In genomic region chr7:2066251-2066919, GRCh38 we compare ENCODE assay signal across 13 cellular contexts.
A peak's percentile ranks its signal among the peaks of the same experiment; 100 is the strongest.
DNase-seq lines count a peak whose midpoint lies in the region; ATAC-seq and TF ChIP-seq lines count a peak whose summit lies in the region.
"Had no signal": no experiment of that assay in that cellular context is flagged by ENCODE, and none has a peak within 500 bp of the region (broad histone marks: within the 10 kb centered on the region; RNA-seq: fewer than 3 reads in every experiment).

No MANE protein-coding gene starts in this region.

- no peaks in the 10 kb centered on the region for H3K27me3 ChIP-seq in CD8-positive, alpha-beta T cell (ENCODE audit: insufficient read depth, low read length)
- H3K27me3 ChIP-seq: body of pancreas, vagina had no signal

- H3K27me3 Mint-ChIP-seq in CD8-positive, alpha-beta T cell (ENCODE audit: low read depth): no peaks in the 10 kb centered on the region
- no peaks in the 10 kb centered on the region for H3K27me3 Mint-ChIP-seq in T-helper 1 cell treated with Interleukin-12 subunit alpha and Interleukin-12 subunit beta and Interleukin-4 antibody, amounts not matched to agents 30 μg/mL and 1 μg/mL, for 36 hours (ENCODE audit: low read depth)
- H3K27me3 Mint-ChIP-seq in activated T-helper 1 cell treated with anti-CD3 and anti-CD28 coated beads, Interleukin-12 subunit alpha, Interleukin-12 subunit beta, Interleukin-2, Interleukin-4 antibody, amounts not matched to agents 30 ng/mL and 10 ng/mL and 1 ng/mL, durations not matched to agents 14 hours and 24 hours and 36 hours (ENCODE audit: insufficient read depth): no peaks in the 10 kb centered on the region
- H3K27me3 Mint-ChIP-seq in nephron progenitor cell (ENCODE audit: low read depth, poor library complexity): no peaks in the 10 kb centered on the region

- no peaks in the 10 kb centered on the region for H3K36me3 ChIP-seq in CD8-positive, alpha-beta T cell (ENCODE audit: insufficient read depth, low read length)
- H3K36me3 ChIP-seq: prostate gland, vagina had no signal

- TF ChIP-seq CTCF in CD8-positive, alpha-beta T cell (IDR thresholded peaks at IDR 0.05): no peak
- no peak for TF ChIP-seq CTCF in nephron progenitor cell (IDR thresholded peaks at IDR 0.05)

- peak overlapping the region; percentile 50 for H3K4me3 ChIP-seq in CD8-positive, alpha-beta T cell (ENCODE audit: low read depth, low read length)
- H3K4me3 ChIP-seq: body of pancreas, lower lobe of right lung, prostate gland, vagina had no signal

- peak overlapping the region; percentile 78 for H3K4me3 Mint-ChIP-seq in CD8-positive, alpha-beta T cell
- no peak overlapping the region for H3K4me3 Mint-ChIP-seq in T-helper 1 cell treated with Interleukin-12 subunit alpha and Interleukin-12 subunit beta and Interleukin-4 antibody, amounts not matched to agents 30 μg/mL and 1 μg/mL, for 36 hours
- no peak overlapping the region for H3K4me3 Mint-ChIP-seq in activated T-helper 1 cell treated with anti-CD3 and anti-CD28 coated beads, Interleukin-12 subunit alpha, Interleukin-12 subunit beta, Interleukin-2, Interleukin-4 antibody, amounts not matched to agents 30 ng/mL and 10 ng/mL and 1 ng/mL, durations not matched to agents 14 hours and 24 hours and 36 hours
- no peak overlapping the region for H3K4me3 Mint-ChIP-seq in nephron progenitor cell

- H3K27ac Mint-ChIP-seq in CD8-positive, alpha-beta T cell: peak overlapping the region; percentile 93
- peak overlapping the region; percentile 34 for H3K27ac Mint-ChIP-seq in T-helper 1 cell treated with Interleukin-12 subunit alpha and Interleukin-12 subunit beta and Interleukin-4 antibody, amounts not matched to agents 30 μg/mL and 1 μg/mL, for 36 hours
- peak overlapping the region; percentile 38 for H3K27ac Mint-ChIP-seq in activated T-helper 1 cell treated with anti-CD3 and anti-CD28 coated beads, Interleukin-12 subunit alpha, Interleukin-12 subunit beta, Interleukin-2, Interleukin-4 antibody, amounts not matched to agents 30 ng/mL and 10 ng/mL and 1 ng/mL, durations not matched to agents 14 hours and 24 hours and 36 hours
- peak overlapping the region; percentile 85 for H3K27ac Mint-ChIP-seq in nephron progenitor cell

- H3K4me1 ChIP-seq in CD8-positive, alpha-beta T cell (ENCODE audit: insufficient read depth, low read length): peaks cover 43% of the 10 kb centered on the region
- H3K4me1 ChIP-seq: body of pancreas, prostate gland had no signal

- peak; percentile 89 for ATAC-seq in CD8-positive, alpha-beta T cell
- ATAC-seq in GM19452 (IDR thresholded peaks at IDR 0.05; ENCODE audit: unreplicated experiment) (no peak), HG03135 (IDR thresholded peaks at IDR 0.05; ENCODE audit: unreplicated experiment) (no peak)
- ATAC-seq: body of pancreas had no signal

- H3K27ac ChIP-seq in CD8-positive, alpha-beta T cell (ENCODE audit: low read depth, low read length): peak overlapping the region; percentile 44
- H3K27ac ChIP-seq: body of pancreas, lower lobe of right lung, prostate gland, vagina had no signal

- CTCF ChIA-PET in CD8-positive, alpha-beta T cell (lab: Charles Lee): interaction anchor here (0.8 kb wide), 1 partner anchor 16 kb away, joined by 3 read pairs; no protein-coding TSS in a partner anchor

- POLR2A ChIA-PET in CD8-positive, alpha-beta T cell (lab: Charles Lee): no interaction called here

- H3K4me1 Mint-ChIP-seq in CD8-positive, alpha-beta T cell (ENCODE audit: low read depth): peaks cover 41% of the 10 kb centered on the region
- H3K4me1 Mint-ChIP-seq in T-helper 1 cell treated with Interleukin-12 subunit alpha and Interleukin-12 subunit beta and Interleukin-4 antibody, amounts not matched to agents 30 μg/mL and 1 μg/mL, for 36 hours (ENCODE audit: low read depth): peaks cover 4% of the 10 kb centered on the region
- peaks cover 7% of the 10 kb centered on the region for H3K4me1 Mint-ChIP-seq in activated T-helper 1 cell treated with anti-CD3 and anti-CD28 coated beads, Interleukin-12 subunit alpha, Interleukin-12 subunit beta, Interleukin-2, Interleukin-4 antibody, amounts not matched to agents 30 ng/mL and 10 ng/mL and 1 ng/mL, durations not matched to agents 14 hours and 24 hours and 36 hours (ENCODE audit: low read depth)
- peaks cover 64% of the 10 kb centered on the region for H3K4me1 Mint-ChIP-seq in nephron progenitor cell

- H3K9me3 Mint-ChIP-seq in CD8-positive, alpha-beta T cell: no peaks in the 10 kb centered on the region
- no peaks in the 10 kb centered on the region for H3K9me3 Mint-ChIP-seq in T-helper 1 cell treated with Interleukin-12 subunit alpha and Interleukin-12 subunit beta and Interleukin-4 antibody, amounts not matched to agents 30 μg/mL and 1 μg/mL, for 36 hours
- H3K9me3 Mint-ChIP-seq in activated T-helper 1 cell treated with anti-CD3 and anti-CD28 coated beads, Interleukin-12 subunit alpha, Interleukin-12 subunit beta, Interleukin-2, Interleukin-4 antibody, amounts not matched to agents 30 ng/mL and 10 ng/mL and 1 ng/mL, durations not matched to agents 14 hours and 24 hours and 36 hours: no peaks in the 10 kb centered on the region
- H3K9me3 Mint-ChIP-seq in nephron progenitor cell: peaks cover 7% of the 10 kb centered on the region

- H3K9me3 ChIP-seq in CD8-positive, alpha-beta T cell (ENCODE audit: low read length): no peaks in the 10 kb centered on the region
- H3K9me3 ChIP-seq: body of pancreas, lower lobe of right lung, prostate gland, vagina had no signal

- H3K36me3 Mint-ChIP-seq in CD8-positive, alpha-beta T cell: peaks cover 11% of the 10 kb centered on the region
- H3K36me3 Mint-ChIP-seq in T-helper 1 cell treated with Interleukin-12 subunit alpha and Interleukin-12 subunit beta and Interleukin-4 antibody, amounts not matched to agents 30 μg/mL and 1 μg/mL, for 36 hours (ENCODE audit: low read depth): peaks cover 5% of the 10 kb centered on the region
- no peaks in the 10 kb centered on the region for H3K36me3 Mint-ChIP-seq in activated T-helper 1 cell treated with anti-CD3 and anti-CD28 coated beads, Interleukin-12 subunit alpha, Interleukin-12 subunit beta, Interleukin-2, Interleukin-4 antibody, amounts not matched to agents 30 ng/mL and 10 ng/mL and 1 ng/mL, durations not matched to agents 14 hours and 24 hours and 36 hours (ENCODE audit: low read depth)
- peaks cover 17% of the 10 kb centered on the region for H3K36me3 Mint-ChIP-seq in nephron progenitor cell (ENCODE audit: low read depth)

- DNase-seq in CD8-positive, alpha-beta T cell: peak; percentile 12 to 74 (median 41)
- peak; percentile 8 for DNase-seq in activated T-helper 1 cell treated with anti-CD3 and anti-CD28 coated beads, Interleukin-12 subunit alpha, Interleukin-12 subunit beta, Interleukin-2, Interleukin-4 antibody, amounts not matched to agents 30 ng/mL and 10 ng/mL and 1 ng/mL, durations not matched to agents 14 hours and 24 hours and 36 hours (ENCODE audit: low spot score)
- DNase-seq in nephron progenitor cell (no peak), SK-N-DZ (ENCODE audit: low spot score) (no peak), NCI-H2227 treated with DMSO at 0.1 percent for 48 hours (lab: John Stamatoyannopoulos, UW) (no peak)
- DNase-seq: body of pancreas, lower lobe of right lung, NCI-H2107 had no signal

- intact Hi-C loops in CD8-positive, alpha-beta T cell (cut with DNase I, micrococcal nuclease): no loop called here
- intact Hi-C loops in activated T-helper 1 cell treated with anti-CD3 and anti-CD28 coated beads, Interleukin-12 subunit alpha, Interleukin-12 subunit beta, Interleukin-2, Interleukin-4 antibody, amounts not matched to agents 30 ng/mL and 10 ng/mL and 1 ng/mL, durations not matched to agents 14 hours and 24 hours and 36 hours (cut with micrococcal nuclease): no loop called here

Comparison
In these comparisons a context has a peak if more than half of its experiments do, and no peak if none do; other contexts are left out.
1. DNase-seq: peak in CD8-positive, alpha-beta T cell (7 of 7) and activated T-helper 1 cell treated with anti-CD3 and anti-CD28 coated beads, Interleukin-12 subunit alpha, Interleukin-12 subunit beta, Interleukin-2, Interleukin-4 antibody, amounts not matched to agents 30 ng/mL and 10 ng/mL and 1 ng/mL, durations not matched to agents 14 hours and 24 hours and 36 hours (single experiment); none in nephron progenitor cell (single experiment), SK-N-DZ (single experiment) and NCI-H2227 treated with DMSO at 0.1 percent for 48 hours (single experiment).
2. H3K27ac Mint-ChIP-seq: peak in every context shown above with its lines; median percentile 93 in CD8-positive, alpha-beta T cell; 85 in nephron progenitor cell; 38 in activated T-helper 1 cell treated with anti-CD3 and anti-CD28 coated beads, Interleukin-12 subunit alpha, Interleukin-12 subunit beta, Interleukin-2, Interleukin-4 antibody, amounts not matched to agents 30 ng/mL and 10 ng/mL and 1 ng/mL, durations not matched to agents 14 hours and 24 hours and 36 hours; 34 in T-helper 1 cell treated with Interleukin-12 subunit alpha and Interleukin-12 subunit beta and Interleukin-4 antibody, amounts not matched to agents 30 μg/mL and 1 μg/mL, for 36 hours.